Comparison of ENCODE assay signal across 13 cellular contexts in the genomic region with DNA sequence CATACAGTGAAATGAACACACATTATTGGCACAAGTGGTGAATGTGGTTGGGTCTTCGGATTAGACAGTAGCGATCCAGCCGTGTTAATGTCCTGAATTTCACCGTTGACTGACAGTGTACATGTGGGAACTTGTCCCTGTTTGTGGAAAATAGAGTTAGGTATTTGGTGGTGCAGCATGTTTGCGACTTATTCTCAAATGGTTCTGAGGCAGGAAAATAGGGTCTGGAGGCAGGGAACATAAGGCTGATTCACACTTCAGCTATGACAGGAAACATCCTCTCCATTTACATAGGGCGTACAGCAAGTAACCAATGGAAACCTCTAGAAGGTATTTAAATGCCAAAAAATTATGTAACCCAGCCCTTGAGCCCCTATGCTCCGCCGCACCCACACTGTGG. TPM values are rescaled to one million over a fixed set of nuclear protein-coding genes. Genes with fewer than 3 reads are reported as not detected.
A peak's percentile ranks its signal among the peaks of the same experiment; 100 is the strongest.
DNase-seq lines count a peak whose midpoint lies in the region; ATAC-seq, FAIRE-seq and TF ChIP-seq lines count a peak whose summit lies in the region.
"Had no signal": no experiment of that assay in that cellular context is flagged by ENCODE, and none has a peak within 500 bp of the region (broad histone marks: within the 10 kb centered on the region; RNA-seq: fewer than 3 reads in every experiment).

No MANE protein-coding gene starts in this region.

- no peak overlapping the region for H3K14ac ChIP-seq in trophoblast cell (ENCODE audit: low read length)

- 46 to 52% methylated on average over 8 of the region's 8 CpGs for WGBS in esophagus, 2 donors
- no CpG with 5 or more reads among the region's 8 CpGs for WGBS in trophoblast cell (ENCODE audit: extremely low coverage, insufficient coverage, insufficient read length)

- no peak overlapping the region for H4K91ac ChIP-seq in trophoblast cell (ENCODE audit: low read depth, low read length)

- DNase-seq in T-helper 1 cell (no peak), trophoblast cell (peak; percentile 33 to 63), RCC 7860 (ENCODE audit: low spot score) (no peak), mucosa of gallbladder (ENCODE audit: low spot score) (no peak)
- DNase-seq: effector CD4-positive, alpha-beta T cell; NCI-H1105; thyroid gland had no signal

- H3K4ac ChIP-seq in trophoblast cell (ENCODE audit: low read depth, low read length), result no peak overlapping the region

- peaks cover 3% of the 10 kb centered on the region for H3K79me1 ChIP-seq in trophoblast cell (ENCODE audit: low read length)

- H3K27me3 ChIP-seq in OCI-LY1 (ENCODE audit: insufficient read depth, low read length), result no peaks in the 10 kb centered on the region
- H3K27me3 ChIP-seq in esophagus (ENCODE audit: control insufficient read depth in 1 of 2, insufficient read depth in 2 of 2, low read length in 2 of 2), result no peaks in the 10 kb centered on the region
- no peaks in the 10 kb centered on the region for H3K27me3 ChIP-seq in trophoblast cell (ENCODE audit: insufficient read depth, low read length)
- H3K27me3 ChIP-seq: Peyer's patch, thyroid gland had no signal

- H3K4me3 ChIP-seq in OCI-LY1 (ENCODE audit: low read depth, low read length, poor library complexity, severe bottlenecking) (peak overlapping the region; percentile 51), esophagus (ENCODE audit: low read depth in 1 of 2, low read length in 2 of 2) (no peak overlapping the region), trophoblast cell (ENCODE audit: low read depth, low read length) (no peak overlapping the region)
- H3K4me3 ChIP-seq: lung had no signal

- H2BK120ac ChIP-seq in trophoblast cell (ENCODE audit: insufficient read depth, low read length, poor library complexity), result no peak overlapping the region

- no peak for FAIRE-seq in RCC 7860 (lab: Jason Lieb, UNC)

- no peak overlapping the region for H2BK5ac ChIP-seq in trophoblast cell (ENCODE audit: low read depth, low read length, poor library complexity)

- no peak overlapping the region for H2AK5ac ChIP-seq in trophoblast cell (ENCODE audit: low read length)

- H3K4me1 ChIP-seq in OCI-LY1 (ENCODE audit: insufficient read depth, low read length, severe bottlenecking), result peaks cover 13% of the 10 kb centered on the region
- peaks cover 3 to 9% of the 10 kb centered on the region in 2 donors for H3K4me1 ChIP-seq in esophagus (ENCODE audit: control insufficient read depth in 2 of 2, insufficient read depth in 2 of 2, low read length in 1 of 2)
- no peaks in the 10 kb centered on the region for H3K4me1 ChIP-seq in trophoblast cell (ENCODE audit: control insufficient read depth in 1 of 2, insufficient read depth in 2 of 2, low read length in 2 of 2)

- H3K27ac Mint-ChIP-seq in T-helper 1 cell treated with Interleukin-12 subunit alpha and Interleukin-12 subunit beta and Interleukin-4 antibody, amounts not matched to agents 30 μg/mL and 1 μg/mL, for 36 hours, result no peak overlapping the region

- no peaks in the 10 kb centered on the region for H3K36me3 ChIP-seq in OCI-LY1 (ENCODE audit: insufficient read depth, low read length)
- H3K36me3 ChIP-seq in esophagus (ENCODE audit: control insufficient read depth in 2 of 2, insufficient read depth in 2 of 2, low read length in 1 of 2), result no peaks in the 10 kb centered on the region
- H3K36me3 ChIP-seq in trophoblast cell (ENCODE audit: control insufficient read depth in 1 of 2, insufficient read depth in 2 of 2, low read length in 2 of 2), result no peaks in the 10 kb centered on the region
- H3K36me3 ChIP-seq: Peyer's patch, thyroid gland had no signal

- H3K4me2 ChIP-seq in OCI-LY1 (ENCODE audit: low read length) (peak overlapping the region; percentile 63; the same call in 1 of the 2 replicates), trophoblast cell (ENCODE audit: low read length) (no peak overlapping the region)

- H3K4me3 Mint-ChIP-seq in T-helper 1 cell treated with Interleukin-12 subunit alpha and Interleukin-12 subunit beta and Interleukin-4 antibody, amounts not matched to agents 30 μg/mL and 1 μg/mL, for 36 hours, result peak overlapping the region; percentile 45

- H3K9me2 ChIP-seq in OCI-LY1 (ENCODE audit: low read depth, low read length), result no peaks in the 10 kb centered on the region

- H2BK12ac ChIP-seq in trophoblast cell (ENCODE audit: low read length), result no peak overlapping the region

- no peaks in the 10 kb centered on the region for H3F3A ChIP-seq in OCI-LY1 (ENCODE audit: insufficient read depth, low read length)

- H3K4me1 Mint-ChIP-seq in T-helper 1 cell treated with Interleukin-12 subunit alpha and Interleukin-12 subunit beta and Interleukin-4 antibody, amounts not matched to agents 30 μg/mL and 1 μg/mL, for 36 hours (ENCODE audit: low read depth), result peaks cover 3% of the 10 kb centered on the region

- H3K9ac ChIP-seq in OCI-LY1 (ENCODE audit: low read length), result no peak overlapping the region; the same call in 1 of the 2 replicates
- no peak overlapping the region for H3K9ac ChIP-seq in trophoblast cell (ENCODE audit: low read length)

- peaks cover 19% of the 10 kb centered on the region for H3K27me3 Mint-ChIP-seq in T-helper 1 cell treated with Interleukin-12 subunit alpha and Interleukin-12 subunit beta and Interleukin-4 antibody, amounts not matched to agents 30 μg/mL and 1 μg/mL, for 36 hours (ENCODE audit: low read depth)

- no peaks in the 10 kb centered on the region for H4K20me1 ChIP-seq in OCI-LY1 (ENCODE audit: insufficient read depth, low read length)

- H3K9me3 ChIP-seq in OCI-LY1 (ENCODE audit: low read length) (no peaks in the 10 kb centered on the region), esophagus (ENCODE audit: control insufficient read depth in 2 of 2, insufficient read depth in 1 of 2, low read depth in 1 of 2, low read length in 1 of 2) (no peaks in the 10 kb centered on the region), trophoblast cell (ENCODE audit: insufficient read depth, low read depth, low read length) (no peaks in the 10 kb centered on the region)
- H3K9me3 ChIP-seq: Peyer's patch, thyroid gland had no signal

- H2AFZ ChIP-seq in OCI-LY1 (ENCODE audit: low read length), result peak overlapping the region; percentile 60; the same call in 1 of the 2 replicates
- H2AFZ ChIP-seq in trophoblast cell (ENCODE audit: insufficient read depth, low read length, poor library complexity), result no peak overlapping the region

- no peak for ATAC-seq in GM21717 (IDR thresholded peaks at IDR 0.05; ENCODE audit: unreplicated experiment)

- no peak overlapping the region for H3K23ac ChIP-seq in trophoblast cell (ENCODE audit: low read length)

- H4K8ac ChIP-seq in trophoblast cell (ENCODE audit: low read depth, low read length), result no peak overlapping the region

- no peak for TF ChIP-seq CTCF in OCI-LY1 (IDR thresholded peaks at IDR 0.05; ENCODE audit: low read length)

- H3K79me2 ChIP-seq in OCI-LY1 (ENCODE audit: insufficient read depth, low read length), result no peaks in the 10 kb centered on the region
- no peaks in the 10 kb centered on the region for H3K79me2 ChIP-seq in trophoblast cell (ENCODE audit: control insufficient read depth, insufficient read depth, low read length, poor library complexity)

- no peak overlapping the region for H3K18ac ChIP-seq in trophoblast cell (ENCODE audit: low read length)

- H4K12ac ChIP-seq in trophoblast cell (ENCODE audit: low read depth, low read length), result no peak overlapping the region

- no peaks in the 10 kb centered on the region for H3K9me3 Mint-ChIP-seq in T-helper 1 cell treated with Interleukin-12 subunit alpha and Interleukin-12 subunit beta and Interleukin-4 antibody, amounts not matched to agents 30 μg/mL and 1 μg/mL, for 36 hours

- H3K36me3 Mint-ChIP-seq in T-helper 1 cell treated with Interleukin-12 subunit alpha and Interleukin-12 subunit beta and Interleukin-4 antibody, amounts not matched to agents 30 μg/mL and 1 μg/mL, for 36 hours (ENCODE audit: low read depth), result no peaks in the 10 kb centered on the region

- H3K27ac ChIP-seq in OCI-LY1 (ENCODE audit: low read depth, low read length, poor library complexity, severe bottlenecking) (no peak overlapping the region), esophagus (ENCODE audit: low read depth in 2 of 2, low read length in 1 of 2) (peak overlapping the region; percentile 91), trophoblast cell (ENCODE audit: low read depth, low read length) (no peak overlapping the region)
- H3K27ac ChIP-seq: thyroid gland had no signal

RNA-seq across cellular contexts. Expression of gene LGALS7B, which starts 4.2 kb away (rescaled TPM):
- polyA plus RNA-seq in esophagus, result 1,000 to 10,000 TPM; 3,260 to 6,105 TPM
- polyA plus RNA-seq in trophoblast cell (2013), result not detected in 2 replicates
- total RNA-seq in mucosa of gallbladder, result 3.1 TPM
- total RNA-seq: Peyer's patch, thyroid gland had no signal

RNA-seq across cellular contexts. Expression of gene LGALS4, which starts 19.6 kb away (rescaled TPM):
- polyA plus RNA-seq in esophagus, result 1 to 10 TPM in 1 of 2 donors, under 1 TPM in 1; 0.66 to 2.3 TPM
- polyA plus RNA-seq in trophoblast cell (2013), result 0.10 and 0.19 TPM in 2 replicates
- 1,935 TPM for total RNA-seq in mucosa of gallbladder

RNA-seq across cellular contexts. Expression of gene LGALS7, which starts 19.9 kb away (rescaled TPM):
- polyA plus RNA-seq in esophagus, result 1,000 to 10,000 TPM in 1 of 2 donors, 100 to 1,000 TPM in 1; 405 to 2,874 TPM
- not detected in 2 replicates for polyA plus RNA-seq in trophoblast cell (2013)
- total RNA-seq in mucosa of gallbladder, result not detected
- total RNA-seq: Peyer's patch, thyroid gland had no signal

RNA-seq across cellular contexts. Expression of gene ECH1, which starts 38.4 kb away (rescaled TPM):
- polyA plus RNA-seq in esophagus, result 100 to 1,000 TPM; 108 to 215 TPM
- polyA plus RNA-seq in trophoblast cell (2013), result 186 and 200 TPM in 2 replicates
- total RNA-seq in mucosa of gallbladder, result 205 TPM

RNA-seq across cellular contexts. Expression of gene CAPN12, which starts 48.9 kb away (rescaled TPM):
- 10 to 100 TPM in 1 of 2 donors, 1 to 10 TPM in 1; 4.1 to 12.3 TPM for polyA plus RNA-seq in esophagus
- 11.0 and 11.5 TPM in 2 replicates for polyA plus RNA-seq in trophoblast cell (2013)
- 206 TPM for total RNA-seq in mucosa of gallbladder

Comparison
In these comparisons a context has a peak if more than half of its experiments do, and no peak if none do; other contexts are left out.
1. DNase-seq: peak in trophoblast cell (2 of 2); none in T-helper 1 cell (0 of 5), RCC 7860 (single experiment) and mucosa of gallbladder (single experiment).
2. H3K27ac ChIP-seq: peak in esophagus (2 of 2); none in OCI-LY1 (single experiment) and trophoblast cell (single experiment).